1 cellular context compared by ENCODE assay signal in the genomic region with DNA sequence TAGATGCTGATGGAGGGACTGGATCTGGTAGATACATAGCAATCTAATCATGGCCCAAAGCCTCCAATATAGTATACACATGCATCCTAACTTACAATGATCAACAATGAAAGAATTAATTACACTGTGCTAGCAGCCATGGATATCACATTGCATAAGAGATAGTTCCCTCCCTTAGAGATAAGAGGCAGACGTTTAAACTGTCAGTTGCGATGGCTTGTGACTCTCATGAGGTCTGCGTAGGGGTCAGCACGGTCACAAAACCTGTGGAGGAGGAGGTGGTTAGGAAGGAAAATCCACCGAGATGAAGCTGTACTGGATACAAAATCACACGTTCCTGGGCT.
A peak's percentile ranks its signal among the peaks of the same experiment; 100 is the strongest.
TF ChIP-seq lines count a peak whose summit lies in the region.

No MANE protein-coding gene starts in this region.

TF ChIP-seq in K562, 482 proteins besides CTCF, POLR2A, EP300 and RAD21 (continued from another document and continues in another):
- TF ChIP-seq ZNF518B (CRISPR knock-in tag; IDR thresholded peaks at IDR 0.05) (no peak), SNIP1 (IDR thresholded peaks at IDR 0.05; ENCODE audit: low read depth) (no peak), BRF2 (IDR thresholded peaks at IDR 0.05; ENCODE audit: borderline replicate concordance, insufficient read depth, insufficient read length) (no peak), SRF (CRISPR knock-in tag; IDR thresholded peaks at IDR 0.05) (no peak), MTA2 (IDR thresholded peaks at IDR 0.05; ENCODE audit: low read depth) (no peak), FOXP4 (CRISPR knock-in tag; IDR thresholded peaks at IDR 0.05; ENCODE audit: borderline replicate concordance) (no peak), CCNT2 (IDR thresholded peaks at IDR 0.05; ENCODE audit: borderline replicate concordance, extremely low read depth, insufficient read length, low read depth, low read length) (no peak), RBM34 (IDR thresholded peaks at IDR 0.05; ENCODE audit: borderline replicate concordance, insufficient read depth, low read length) (no peak), TRIM24 (IDR thresholded peaks at IDR 0.05) (no peak; a peak in 1 of 4 replicates), E2F4 (CRISPR knock-in tag; IDR thresholded peaks at IDR 0.05; ENCODE audit: low read depth) (no peak), NFATC3 (IDR thresholded peaks at IDR 0.05) (no peak), ZNF778 (CRISPR knock-in tag; IDR thresholded peaks at IDR 0.05) (no peak), E4F1 (CRISPR knock-in tag; IDR thresholded peaks at IDR 0.05; ENCODE audit: borderline replicate concordance) (no peak), ZNF707 (CRISPR knock-in tag; conservative IDR thresholded peaks at IDR 0.05) (no peak), KLF10 (CRISPR knock-in tag; IDR thresholded peaks at IDR 0.05) (no peak), MEIS2 (IDR thresholded peaks at IDR 0.05; ENCODE audit: partially characterized antibody) (peak; percentile 74), ZNF695 (CRISPR knock-in tag; IDR thresholded peaks at IDR 0.05) (no peak), GABPB1 (CRISPR knock-in tag; IDR thresholded peaks at IDR 0.05) (no peak; the same call in 1 of the 2 replicates), TRIM28 (IDR thresholded peaks at IDR 0.05) (no peak), GTF2F1 (IDR thresholded peaks at IDR 0.05; ENCODE audit: low read depth, low read length) (no peak), ZNF217 (CRISPR knock-in tag; IDR thresholded peaks at IDR 0.05) (no peak), NEUROD1 (IDR thresholded peaks at IDR 0.05; ENCODE audit: borderline replicate concordance, low read depth, low read length, partially characterized antibody) (peak; percentile 21), RERE (CRISPR knock-in tag; IDR thresholded peaks at IDR 0.05; ENCODE audit: borderline replicate concordance) (0 out of 2 replicates have a peak, but pooled peaks have one; percentile 19), DDX20 (tag; IDR thresholded peaks at IDR 0.05; ENCODE audit: low read depth) (no peak), RAD51 (IDR thresholded peaks at IDR 0.05; ENCODE audit: borderline replicate concordance, low read depth) (no peak), MAZ (CRISPR knock-in tag; conservative IDR thresholded peaks at IDR 0.05 in 1 of 2, IDR thresholded peaks at IDR 0.05 in 1 of 2) (no peak), MXI1 (IDR thresholded peaks at IDR 0.05; ENCODE audit: low read depth, low read length) (no peak), CBFB (CRISPR knock-in tag; IDR thresholded peaks at IDR 0.05) (no peak)
- TF ChIP-seq, protein P1, sequence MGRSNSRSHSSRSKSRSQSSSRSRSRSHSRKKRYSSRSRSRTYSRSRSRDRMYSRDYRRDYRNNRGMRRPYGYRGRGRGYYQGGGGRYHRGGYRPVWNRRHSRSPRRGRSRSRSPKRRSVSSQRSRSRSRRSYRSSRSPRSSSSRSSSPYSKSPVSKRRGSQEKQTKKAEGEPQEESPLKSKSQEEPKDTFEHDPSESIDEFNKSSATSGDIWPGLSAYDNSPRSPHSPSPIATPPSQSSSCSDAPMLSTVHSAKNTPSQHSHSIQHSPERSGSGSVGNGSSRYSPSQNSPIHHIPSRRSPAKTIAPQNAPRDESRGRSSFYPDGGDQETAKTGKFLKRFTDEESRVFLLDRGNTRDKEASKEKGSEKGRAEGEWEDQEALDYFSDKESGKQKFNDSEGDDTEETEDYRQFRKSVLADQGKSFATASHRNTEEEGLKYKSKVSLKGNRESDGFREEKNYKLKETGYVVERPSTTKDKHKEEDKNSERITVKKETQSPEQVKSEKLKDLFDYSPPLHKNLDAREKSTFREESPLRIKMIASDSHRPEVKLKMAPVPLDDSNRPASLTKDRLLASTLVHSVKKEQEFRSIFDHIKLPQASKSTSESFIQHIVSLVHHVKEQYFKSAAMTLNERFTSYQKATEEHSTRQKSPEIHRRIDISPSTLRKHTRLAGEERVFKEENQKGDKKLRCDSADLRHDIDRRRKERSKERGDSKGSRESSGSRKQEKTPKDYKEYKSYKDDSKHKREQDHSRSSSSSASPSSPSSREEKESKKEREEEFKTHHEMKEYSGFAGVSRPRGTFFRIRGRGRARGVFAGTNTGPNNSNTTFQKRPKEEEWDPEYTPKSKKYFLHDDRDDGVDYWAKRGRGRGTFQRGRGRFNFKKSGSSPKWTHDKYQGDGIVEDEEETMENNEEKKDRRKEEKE (IDR thresholded peaks at IDR 0.05; ENCODE audit: borderline replicate concordance in 1 of 2, control insufficient read depth in 1 of 2, low read depth in 2 of 2, low read length in 1 of 2) = no peak
- TF ChIP-seq, protein P2, sequence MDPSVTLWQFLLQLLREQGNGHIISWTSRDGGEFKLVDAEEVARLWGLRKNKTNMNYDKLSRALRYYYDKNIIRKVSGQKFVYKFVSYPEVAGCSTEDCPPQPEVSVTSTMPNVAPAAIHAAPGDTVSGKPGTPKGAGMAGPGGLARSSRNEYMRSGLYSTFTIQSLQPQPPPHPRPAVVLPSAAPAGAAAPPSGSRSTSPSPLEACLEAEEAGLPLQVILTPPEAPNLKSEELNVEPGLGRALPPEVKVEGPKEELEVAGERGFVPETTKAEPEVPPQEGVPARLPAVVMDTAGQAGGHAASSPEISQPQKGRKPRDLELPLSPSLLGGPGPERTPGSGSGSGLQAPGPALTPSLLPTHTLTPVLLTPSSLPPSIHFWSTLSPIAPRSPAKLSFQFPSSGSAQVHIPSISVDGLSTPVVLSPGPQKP (CRISPR knock-in tag; IDR thresholded peaks at IDR 0.05) = no peak
- TF ChIP-seq, protein P3, sequence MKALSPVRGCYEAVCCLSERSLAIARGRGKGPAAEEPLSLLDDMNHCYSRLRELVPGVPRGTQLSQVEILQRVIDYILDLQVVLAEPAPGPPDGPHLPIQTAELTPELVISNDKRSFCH (CRISPR knock-in tag; IDR thresholded peaks at IDR 0.05) = no peak
- TF ChIP-seq, protein P3 (tag; IDR thresholded peaks at IDR 0.05) = no peak
- TF ChIP-seq, protein P4, sequence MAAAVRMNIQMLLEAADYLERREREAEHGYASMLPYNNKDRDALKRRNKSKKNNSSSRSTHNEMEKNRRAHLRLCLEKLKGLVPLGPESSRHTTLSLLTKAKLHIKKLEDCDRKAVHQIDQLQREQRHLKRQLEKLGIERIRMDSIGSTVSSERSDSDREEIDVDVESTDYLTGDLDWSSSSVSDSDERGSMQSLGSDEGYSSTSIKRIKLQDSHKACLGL (CRISPR knock-in tag; IDR thresholded peaks at IDR 0.05; ENCODE audit: borderline replicate concordance, poor library complexity, severe bottlenecking) = no peak
